Comparison of ENCODE assay signal across 15 cellular contexts in genomic region chr20:50658804-50659380, GRCh38. TPM values are rescaled to one million over a fixed set of nuclear protein-coding genes. Genes with fewer than 3 reads are reported as not detected.
DNase-seq lines count a peak whose midpoint lies in the region; ATAC-seq and TF ChIP-seq lines count a peak whose summit lies in the region.
"Had no signal": no experiment of that assay in that cellular context is flagged by ENCODE, and none has a peak within 500 bp of the region (broad histone marks: within the 10 kb centered on the region; RNA-seq: fewer than 3 reads in every experiment).

No MANE protein-coding gene starts in this region.

- TF ChIP-seq POLR2A in heart left ventricle (IDR thresholded peaks at IDR 0.05) (no peak), right lobe of liver (IDR thresholded peaks at IDR 0.05) (no peak), uterus (IDR thresholded peaks at IDR 0.05) (no peak)

- no peaks in the 10 kb centered on the region for H3K27me3 ChIP-seq in heart left ventricle
- H3K27me3 ChIP-seq in right lobe of liver = no peaks in the 10 kb centered on the region
- no peaks in the 10 kb centered on the region for H3K27me3 ChIP-seq in uterus
- no peaks in the 10 kb centered on the region for H3K27me3 ChIP-seq in WERI-Rb-1 (ENCODE audit: insufficient read depth, low read depth, severe bottlenecking)

- H3K9me3 ChIP-seq in heart left ventricle = no peaks in the 10 kb centered on the region
- no peaks in the 10 kb centered on the region for H3K9me3 ChIP-seq in right lobe of liver
- H3K9me3 ChIP-seq in uterus = no peaks in the 10 kb centered on the region
- H3K9me3 ChIP-seq in WERI-Rb-1 (ENCODE audit: severe bottlenecking) = no peaks in the 10 kb centered on the region

- no peak overlapping the region for H3K4me3 ChIP-seq in heart left ventricle
- no peak overlapping the region for H3K4me3 ChIP-seq in right lobe of liver
- no peak overlapping the region for H3K4me3 ChIP-seq in uterus
- H3K4me3 ChIP-seq in WERI-Rb-1 (ENCODE audit: low read depth, low read length) = no peak overlapping the region

- intact Hi-C loops in heart left ventricle (cut with DNase I) = loop anchor here in 2 of 10 donors (5.0 kb wide), 2 partner anchors 53 to 63 kb away; no protein-coding TSS in a partner anchor
- intact Hi-C loops in Right ventricle myocardium superior (cut with DNase I) = no loop called here
- intact Hi-C loops in right lobe of liver (cut with DNase I) = no loop called here
- intact Hi-C loops in uterus (cut with DNase I; ENCODE audit: low total_unique reads) = no loop called here

- TF ChIP-seq CTCF in heart left ventricle (IDR thresholded peaks at IDR 0.05) (peak in 8 of 12 donors; percentile 11 to 48 (median 22)), right lobe of liver (IDR thresholded peaks at IDR 0.05) (peak in 3 of 4 donors; percentile 21 to 45 (median 38)), uterus (IDR thresholded peaks at IDR 0.05) (no peak), WERI-Rb-1 (IDR thresholded peaks at IDR 0.05; ENCODE audit: low read depth, low read length) (no peak)

- ATAC-seq in heart left ventricle (peak in 3 of 4 donors; percentile 41 to 64 (median 58)), Right ventricle myocardium superior (ENCODE audit: poor library complexity) (no peak), right lobe of liver (peak; percentile 42 to 60 (median 49)), GM19455 (IDR thresholded peaks at IDR 0.05; ENCODE audit: unreplicated experiment) (no peak)
- ATAC-seq: activated CD4-positive, CD25-positive, alpha-beta regulatory T cell treated with anti-CD3 and anti-CD28 coated beads, Interleukin-2, amount 50 U/mL, for 24 hours had no signal

- peaks cover 8 to 83% (median 54%) of the 10 kb centered on the region in 12 donors for H3K4me1 ChIP-seq in heart left ventricle
- peaks cover 0 to 75% (median 33%) of the 10 kb centered on the region in 4 donors for H3K4me1 ChIP-seq in right lobe of liver
- H3K4me1 ChIP-seq in uterus = peaks cover 4 to 13% of the 10 kb centered on the region in 2 donors

- H3K27ac ChIP-seq in heart left ventricle (peak overlapping the region; percentile 9 to 87 (median 70)), right lobe of liver (peak overlapping the region; percentile 81 to 92 (median 92)), uterus (peak overlapping the region; percentile 73 to 93), WERI-Rb-1 (no peak overlapping the region)

- 18 to 36% (median 26%) methylated on average over 10 of the region's 10 CpGs for WGBS in heart left ventricle, 4 donors
- 26% methylated on average over 10 of the region's 10 CpGs for WGBS in right lobe of liver (ENCODE audit: insufficient coverage, low coverage, low lambda C conversion rate, missing lambda C conversion rate)

- DNase-seq in heart left ventricle (peak in 3 of 5 donors; percentile 32 to 48 (median 41)), Right ventricle myocardium superior (no peak), cerebellum (ENCODE audit: low spot score) (peak; percentile 84), right lobe of liver (peak in 1 of 3 donors; percentile 68), uterus (no peak), WERI-Rb-1 (no peak), kidney glomerular epithelial cell (lab: John Stamatoyannopoulos, UW) (no peak)
- DNase-seq: activated naive CD4-positive, alpha-beta T cell treated with anti-CD3 and anti-CD28 coated beads for 36 hours; effector CD8-positive, alpha-beta T cell; islet precursor cell; Kasumi-1; NCI-H1436; NCI-H446 treated with DMSO at 0.1 percent for 48 hours had no signal

- H3K36me3 ChIP-seq in heart left ventricle (no peaks in the 10 kb centered on the region), right lobe of liver (no peaks in the 10 kb centered on the region), uterus (no peaks in the 10 kb centered on the region), WERI-Rb-1 (no peaks in the 10 kb centered on the region)

RNA-seq across cellular contexts. Expression of gene RIPOR3, which starts 32.5 kb away (rescaled TPM):
- 10 to 100 TPM in 2 of 9 donors, 1 to 10 TPM in 7; 2.4 to 10.4 (median 4.9) TPM for total RNA-seq in heart left ventricle
- polyA plus RNA-seq in heart left ventricle = 10 to 100 TPM in 1 of 2 donors, 1 to 10 TPM in 1; 3.0 to 20.7 TPM
- total RNA-seq in Right ventricle myocardium superior = 8.1 TPM
- total RNA-seq in cerebellum = 2.7 TPM
- total RNA-seq in right lobe of liver = 10 to 100 TPM in 2 of 6 experiments, 1 to 10 TPM in 4; 4.8 to 13.8 (median 8.9) TPM
- 10 to 100 TPM in 3 of 4 donors, 1 to 10 TPM in 1; 9.1 to 85.4 (median 17.8) TPM for total RNA-seq in uterus
- total RNA-seq: activated naive CD4-positive, alpha-beta T cell treated with anti-CD3 and anti-CD28 coated beads for 36 hours had no signal

Comparison
In these comparisons a context has a peak if more than half of its experiments do, and no peak if none do; other contexts are left out.
1. ATAC-seq: peak in heart left ventricle (3 of 4) and right lobe of liver (4 of 4); none in Right ventricle myocardium superior (single experiment) and GM19455 (single experiment).
2. DNase-seq: peak in heart left ventricle (3 of 5) and cerebellum (single experiment); none in Right ventricle myocardium superior (single experiment), uterus (0 of 2), WERI-Rb-1 (single experiment) and kidney glomerular epithelial cell (single experiment).
3. CTCF ChIP-seq: peak in heart left ventricle (8 of 12) and right lobe of liver (3 of 4); none in uterus (0 of 4) and WERI-Rb-1 (single experiment).